8 cellular contexts compared by ENCODE assay signal in genomic region chr11:106988151-106988806, GRCh38. TPM values are rescaled to one million over a fixed set of nuclear protein-coding genes. Genes with fewer than 3 reads are reported as not detected.
DNase-seq lines count a peak whose midpoint lies in the region; ATAC-seq and TF ChIP-seq lines count a peak whose summit lies in the region.

No MANE protein-coding gene starts in this region.

- H3K9me2 ChIP-seq in PC-9 (ENCODE audit: insufficient read depth) = no peaks in the 10 kb centered on the region
- H3K9me2 ChIP-seq in OCI-LY7 (ENCODE audit: insufficient read depth, low read length) = no peaks in the 10 kb centered on the region

- peaks cover 0 to 39% (median 7%) of the 10 kb centered on the region in 9 donors for H3K4me1 ChIP-seq in heart right ventricle
- peaks cover 10% of the 10 kb centered on the region for H3K4me1 ChIP-seq in smooth muscle cell (ENCODE audit: low read depth)
- H3K4me1 ChIP-seq in PC-9 (replicated peaks; ENCODE audit: insufficient read depth) = 0 out of 2 replicates have a peak, but pooled peaks cover 6% of the 10 kb centered on the region
- no peaks in the 10 kb centered on the region for H3K4me1 ChIP-seq in OCI-LY7 (ENCODE audit: insufficient read depth, low read length, poor library complexity, severe bottlenecking)

- H3K36me3 ChIP-seq in heart right ventricle = no peaks in the 10 kb centered on the region
- no peaks in the 10 kb centered on the region for H3K36me3 ChIP-seq in smooth muscle cell (ENCODE audit: low read depth)
- H3K36me3 ChIP-seq in PC-9 (ENCODE audit: low read depth) = no peaks in the 10 kb centered on the region
- no peaks in the 10 kb centered on the region for H3K36me3 ChIP-seq in OCI-LY7 (ENCODE audit: insufficient read depth, low read length)

- CTCF ChIA-PET in PC-9 (lab: Charles Lee) = no interaction called here
- CTCF ChIA-PET in OCI-LY7 (lab: Charles Lee; ENCODE audit: unreplicated experiment) = interaction anchor here (0.5 kb wide), 1 partner anchor 236 kb away, joined by 3 read pairs; no protein-coding TSS in a partner anchor

- H2AFZ ChIP-seq in smooth muscle cell (ENCODE audit: low read depth) = peak overlapping the region; percentile 47
- no peak overlapping the region; the same call in 1 of the 2 replicates for H2AFZ ChIP-seq in PC-9
- no peak overlapping the region for H2AFZ ChIP-seq in OCI-LY7 (ENCODE audit: low read length)

- H3K9me3 ChIP-seq in heart right ventricle (no peaks in the 10 kb centered on the region), smooth muscle cell (replicated peaks; ENCODE audit: low read depth) (no peaks in the 10 kb centered on the region), PC-9 (ENCODE audit: insufficient read depth, low read depth) (no peaks in the 10 kb centered on the region), OCI-LY7 (ENCODE audit: low read length) (no peaks in the 10 kb centered on the region)

- peak overlapping the region; percentile 4 for H3K9ac ChIP-seq in smooth muscle cell (ENCODE audit: low read depth)

- DNase-seq in HK-2 (ENCODE audit: unreplicated experiment) (peak; percentile 7), heart right ventricle (peak in 1 of 2 donors; percentile 4), smooth muscle cell (lab: John Stamatoyannopoulos, UW; ENCODE audit: unreplicated experiment) (no peak), PC-9 (no peak), foreskin melanocyte (no peak), OCI-LY7 (ENCODE audit: low spot score) (no peak)

- H3F3A ChIP-seq in smooth muscle cell (ENCODE audit: low read depth) (peaks cover 33% of the 10 kb centered on the region), PC-9 (ENCODE audit: insufficient read depth, low read depth) (no peaks in the 10 kb centered on the region)

- intact Hi-C loops in heart right ventricle (cut with DNase I) = no loop called here
- intact Hi-C loops in PC-9 (cut with micrococcal nuclease; ENCODE audit: unreplicated experiment) = no loop called here
- intact Hi-C loops in OCI-LY7 (cut with micrococcal nuclease; ENCODE audit: unreplicated experiment) = no loop called here

- H3K4me3 ChIP-seq in heart right ventricle = no peak overlapping the region
- no peak overlapping the region for H3K4me3 ChIP-seq in smooth muscle cell
- H3K4me3 ChIP-seq in PC-9 = no peak overlapping the region
- H3K4me3 ChIP-seq in OCI-LY7 (ENCODE audit: low read depth, low read length, poor library complexity, severe bottlenecking) = no peak overlapping the region

- no peak for TF ChIP-seq CTCF in VCaP (conservative IDR thresholded peaks at IDR 0.05)
- TF ChIP-seq CTCF in heart right ventricle (IDR thresholded peaks at IDR 0.05) = no peak
- TF ChIP-seq CTCF in smooth muscle cell (IDR thresholded peaks at IDR 0.05; ENCODE audit: borderline replicate concordance, insufficient read depth, poor library complexity, severe bottlenecking) = no peak
- TF ChIP-seq CTCF in PC-9 (conservative IDR thresholded peaks at IDR 0.05) = no peak
- no peak for TF ChIP-seq CTCF in OCI-LY7 (conservative IDR thresholded peaks at IDR 0.05; ENCODE audit: low read length)

- no TSS peak for BruUV-seq in PC-9 (replicated peaks; lab: Mats Ljungman, UMichigan)
- no TSS peak for BruUV-seq in OCI-LY7 (replicated peaks; lab: Mats Ljungman, UMichigan)

- H3K4me2 ChIP-seq in smooth muscle cell = peak overlapping the region; percentile 63
- H3K4me2 ChIP-seq in PC-9 = no peak overlapping the region
- no peak overlapping the region for H3K4me2 ChIP-seq in OCI-LY7 (ENCODE audit: low read length)

- POLR2A ChIA-PET in PC-9 (lab: Charles Lee; ENCODE audit: unreplicated experiment) = no interaction called here
- POLR2A ChIA-PET in OCI-LY7 (lab: Charles Lee) = no interaction called here

- H3K27me3 ChIP-seq in heart right ventricle = no peaks in the 10 kb centered on the region
- H3K27me3 ChIP-seq in smooth muscle cell (ENCODE audit: low read depth) = no peaks in the 10 kb centered on the region
- no peaks in the 10 kb centered on the region for H3K27me3 ChIP-seq in PC-9 (ENCODE audit: insufficient read depth, low read depth)

- H3K27ac ChIP-seq in VCaP (peak overlapping the region; percentile 57), heart right ventricle (peak overlapping the region; percentile 23 to 65 (median 42)), smooth muscle cell (ENCODE audit: low read depth) (peak overlapping the region; percentile 86), PC-9 (no peak overlapping the region), OCI-LY7 (ENCODE audit: low read depth, low read length, poor library complexity, severe bottlenecking) (no peak overlapping the region)

- no peaks in the 10 kb centered on the region for H3K79me2 ChIP-seq in smooth muscle cell (ENCODE audit: low read depth)
- no peaks in the 10 kb centered on the region for H3K79me2 ChIP-seq in PC-9 (ENCODE audit: low read depth)
- H3K79me2 ChIP-seq in OCI-LY7 (ENCODE audit: insufficient read depth, low read depth, low read length) = no peaks in the 10 kb centered on the region

- peak in 6 of 8 donors; percentile 56 to 74 (median 62) for ATAC-seq in heart right ventricle
- ATAC-seq in HG02763 (IDR thresholded peaks at IDR 0.05; ENCODE audit: unreplicated experiment) = no peak

- no peaks in the 10 kb centered on the region for H4K20me1 ChIP-seq in smooth muscle cell (ENCODE audit: low read depth)
- no peaks in the 10 kb centered on the region for H4K20me1 ChIP-seq in PC-9 (ENCODE audit: insufficient read depth)
- no peaks in the 10 kb centered on the region for H4K20me1 ChIP-seq in OCI-LY7 (ENCODE audit: insufficient read depth, low read length)

RNA-seq across cellular contexts. Expression of gene GUCY1A2, which starts 30.0 kb away (rescaled TPM):
- 10 to 100 TPM in 3 of 10 donors, 1 to 10 TPM in 7; 5.4 to 18.5 (median 9.0) TPM for total RNA-seq in heart right ventricle
- polyA plus RNA-seq in heart right ventricle = 1 to 10 TPM in 1 of 2 donors, under 1 TPM in 1; 0.68 to 2.3 TPM
- 1.1 and 1.6 TPM in 2 replicates for total RNA-seq in smooth muscle cell
- 0.08 and 0.18 TPM in 2 replicates for polyA plus RNA-seq in smooth muscle cell
- total RNA-seq in PC-9 (2021) = not detected in 2 replicates
- under 0.01 TPM in 1 of 2 replicates, not detected in the other for total RNA-seq in OCI-LY7 (2014; rRNA removed; shearing (Covaris generic))
- total RNA-seq in OCI-LY7 (2022) = not detected in 2 replicates

Comparison
In these comparisons a context has a peak if more than half of its experiments do, and no peak if none do; other contexts are left out.
1. H3K27ac ChIP-seq: peak in VCaP (single experiment), heart right ventricle (10 of 10) and smooth muscle cell (single experiment); none in PC-9 (single experiment) and OCI-LY7 (single experiment).